Comparison of ENCODE assay signal across 8 cellular contexts in the genomic region with DNA sequence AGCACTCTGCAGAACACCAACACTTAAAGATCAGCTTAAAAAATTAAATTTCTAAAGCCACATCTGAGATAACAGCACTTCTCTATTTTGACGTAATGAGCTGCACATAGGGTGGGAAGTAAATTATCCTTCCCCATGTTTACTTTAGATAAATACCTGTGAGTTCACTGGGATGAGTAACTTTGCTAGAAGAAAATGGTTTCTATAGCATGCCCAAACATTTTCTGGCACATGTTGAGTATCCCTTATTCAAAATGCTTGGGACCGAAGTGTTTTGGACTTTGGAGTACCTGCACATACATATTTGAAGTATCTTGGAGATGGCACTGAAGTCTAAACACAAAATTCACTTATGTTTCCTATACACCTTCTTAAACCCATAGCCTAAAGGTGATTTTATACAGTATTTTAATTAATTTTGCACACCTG. TPM values are rescaled to one million over a fixed set of nuclear protein-coding genes. Genes with fewer than 3 reads are reported as not detected.
DNase-seq lines count a peak whose midpoint lies in the region; ATAC-seq and TF ChIP-seq lines count a peak whose summit lies in the region.

No MANE protein-coding gene starts in this region.

- no peaks in the 10 kb centered on the region for H3K9me3 Mint-ChIP-seq in activated CD4-positive, alpha-beta memory T cell treated with anti-CD3 and anti-CD28 coated beads for 36 hours
- no peaks in the 10 kb centered on the region for H3K9me3 Mint-ChIP-seq in activated CD4-positive, alpha-beta memory T cell treated with anti-CD3 and anti-CD28 coated beads, Interleukin-2, amount 10 ng/mL, durations not matched to agents 7 days and 5 days
- no peaks in the 10 kb centered on the region for H3K9me3 Mint-ChIP-seq in activated T-helper 1 cell treated with anti-CD3 and anti-CD28 coated beads, Interleukin-12 subunit alpha, Interleukin-12 subunit beta, Interleukin-2, Interleukin-4 antibody, amounts not matched to agents 30 ng/mL and 10 ng/mL and 1 ng/mL, durations not matched to agents 14 hours and 24 hours and 36 hours

- in situ Hi-C loops in GM13976 (cut with MboI; ENCODE audit: low sequenced_read_pairs, unreplicated experiment) = loop anchor here (25.0 kb wide), 1 partner anchor 204 kb away; no protein-coding TSS in a partner anchor

- ATAC-seq in foreskin keratinocyte (no peak), GM19467 (IDR thresholded peaks at IDR 0.05; ENCODE audit: unreplicated experiment) (no peak)

- no peak overlapping the region for H3K4me3 Mint-ChIP-seq in activated CD4-positive, alpha-beta memory T cell treated with anti-CD3 and anti-CD28 coated beads for 36 hours
- H3K4me3 Mint-ChIP-seq in activated CD4-positive, alpha-beta memory T cell treated with anti-CD3 and anti-CD28 coated beads, Interleukin-2, amount 10 ng/mL, durations not matched to agents 7 days and 5 days = no peak overlapping the region
- H3K4me3 Mint-ChIP-seq in activated T-helper 1 cell treated with anti-CD3 and anti-CD28 coated beads, Interleukin-12 subunit alpha, Interleukin-12 subunit beta, Interleukin-2, Interleukin-4 antibody, amounts not matched to agents 30 ng/mL and 10 ng/mL and 1 ng/mL, durations not matched to agents 14 hours and 24 hours and 36 hours = peak overlapping the region; percentile 11

- H3K27ac ChIP-seq in foreskin keratinocyte (peak overlapping the region; percentile 10), suprapubic skin (no peak overlapping the region)

- CTCF ChIA-PET in activated CD4-positive, alpha-beta memory T cell treated with anti-CD3 and anti-CD28 coated beads for 36 hours (lab: Charles Lee) = interaction anchor here (2.4 kb wide), 1 partner anchor 241 kb away, joined by 10 read pairs; no protein-coding TSS in a partner anchor
- CTCF ChIA-PET in activated CD4-positive, alpha-beta memory T cell treated with anti-CD3 and anti-CD28 coated beads, Interleukin-2, amount 10 ng/mL, durations not matched to agents 7 days and 5 days (lab: Charles Lee) = no interaction called here

- peaks cover 88% of the 10 kb centered on the region for H3K36me3 Mint-ChIP-seq in activated CD4-positive, alpha-beta memory T cell treated with anti-CD3 and anti-CD28 coated beads for 36 hours
- peaks cover 97% of the 10 kb centered on the region for H3K36me3 Mint-ChIP-seq in activated CD4-positive, alpha-beta memory T cell treated with anti-CD3 and anti-CD28 coated beads, Interleukin-2, amount 10 ng/mL, durations not matched to agents 7 days and 5 days (ENCODE audit: low read depth)
- peaks cover 86% of the 10 kb centered on the region for H3K36me3 Mint-ChIP-seq in activated T-helper 1 cell treated with anti-CD3 and anti-CD28 coated beads, Interleukin-12 subunit alpha, Interleukin-12 subunit beta, Interleukin-2, Interleukin-4 antibody, amounts not matched to agents 30 ng/mL and 10 ng/mL and 1 ng/mL, durations not matched to agents 14 hours and 24 hours and 36 hours (ENCODE audit: low read depth)

- TF ChIP-seq POLR2A in suprapubic skin (IDR thresholded peaks at IDR 0.05) = no peak

- H3K36me3 ChIP-seq in suprapubic skin = peaks cover 100% of the 10 kb centered on the region

- TF ChIP-seq EP300 in suprapubic skin (IDR thresholded peaks at IDR 0.05) = no peak

- H3K27ac Mint-ChIP-seq in activated CD4-positive, alpha-beta memory T cell treated with anti-CD3 and anti-CD28 coated beads for 36 hours = peak overlapping the region; percentile 51
- no peak overlapping the region for H3K27ac Mint-ChIP-seq in activated CD4-positive, alpha-beta memory T cell treated with anti-CD3 and anti-CD28 coated beads, Interleukin-2, amount 10 ng/mL, durations not matched to agents 7 days and 5 days
- no peak overlapping the region for H3K27ac Mint-ChIP-seq in activated T-helper 1 cell treated with anti-CD3 and anti-CD28 coated beads, Interleukin-12 subunit alpha, Interleukin-12 subunit beta, Interleukin-2, Interleukin-4 antibody, amounts not matched to agents 30 ng/mL and 10 ng/mL and 1 ng/mL, durations not matched to agents 14 hours and 24 hours and 36 hours

- no peak for DNase-seq in activated CD4-positive, alpha-beta memory T cell treated with anti-CD3 and anti-CD28 coated beads for 36 hours
- no peak for DNase-seq in activated CD4-positive, alpha-beta memory T cell treated with anti-CD3 and anti-CD28 coated beads, Interleukin-2, amount 10 ng/mL, durations not matched to agents 7 days and 5 days
- DNase-seq in activated T-helper 1 cell treated with anti-CD3 and anti-CD28 coated beads, Interleukin-12 subunit alpha, Interleukin-12 subunit beta, Interleukin-2, Interleukin-4 antibody, amounts not matched to agents 30 ng/mL and 10 ng/mL and 1 ng/mL, durations not matched to agents 14 hours and 24 hours and 36 hours (ENCODE audit: low spot score) = no peak
- DNase-seq in foreskin keratinocyte = peak in 1 of 2 donors; percentile 35
- DNase-seq in suprapubic skin (ENCODE audit: low spot score in 2 of 2) = no peak
- no peak for DNase-seq in NOMO-1 treated with DMSO at 0.1 percent for 48 hours (lab: John Stamatoyannopoulos, UW; ENCODE audit: unreplicated experiment)
- no peak for DNase-seq in GM13976 (ENCODE audit: low spot score)

- H3K4me1 ChIP-seq in foreskin keratinocyte (peaks cover 37% of the 10 kb centered on the region), suprapubic skin (peaks cover 90% of the 10 kb centered on the region)

- H3K4me1 Mint-ChIP-seq in activated CD4-positive, alpha-beta memory T cell treated with anti-CD3 and anti-CD28 coated beads for 36 hours (ENCODE audit: low read depth) = peaks cover 85% of the 10 kb centered on the region
- peaks cover 88% of the 10 kb centered on the region for H3K4me1 Mint-ChIP-seq in activated CD4-positive, alpha-beta memory T cell treated with anti-CD3 and anti-CD28 coated beads, Interleukin-2, amount 10 ng/mL, durations not matched to agents 7 days and 5 days
- peaks cover 81% of the 10 kb centered on the region for H3K4me1 Mint-ChIP-seq in activated T-helper 1 cell treated with anti-CD3 and anti-CD28 coated beads, Interleukin-12 subunit alpha, Interleukin-12 subunit beta, Interleukin-2, Interleukin-4 antibody, amounts not matched to agents 30 ng/mL and 10 ng/mL and 1 ng/mL, durations not matched to agents 14 hours and 24 hours and 36 hours (ENCODE audit: low read depth)

- no peak for TF ChIP-seq CTCF in foreskin keratinocyte (conservative IDR thresholded peaks at IDR 0.05)
- no peak for TF ChIP-seq CTCF in suprapubic skin (IDR thresholded peaks at IDR 0.05)
- no peak for TF ChIP-seq CTCF in GM13976 (IDR thresholded peaks at IDR 0.05; ENCODE audit: borderline replicate concordance, control extremely low read depth, extremely low read depth, insufficient read depth, missing control alignments)

- peak overlapping the region; percentile 99 for H3K4me3 ChIP-seq in suprapubic skin

- intact Hi-C loops in activated CD4-positive, alpha-beta memory T cell treated with anti-CD3 and anti-CD28 coated beads for 36 hours (cut with micrococcal nuclease) = no loop called here
- intact Hi-C loops in activated T-helper 1 cell treated with anti-CD3 and anti-CD28 coated beads, Interleukin-12 subunit alpha, Interleukin-12 subunit beta, Interleukin-2, Interleukin-4 antibody, amounts not matched to agents 30 ng/mL and 10 ng/mL and 1 ng/mL, durations not matched to agents 14 hours and 24 hours and 36 hours (cut with micrococcal nuclease) = no loop called here

- 41% methylated on average over 2 of the region's 2 CpGs for WGBS in suprapubic skin

- H3K27me3 Mint-ChIP-seq in activated CD4-positive, alpha-beta memory T cell treated with anti-CD3 and anti-CD28 coated beads for 36 hours = peaks cover under 1% of the 10 kb centered on the region
- no peaks in the 10 kb centered on the region for H3K27me3 Mint-ChIP-seq in activated CD4-positive, alpha-beta memory T cell treated with anti-CD3 and anti-CD28 coated beads, Interleukin-2, amount 10 ng/mL, durations not matched to agents 7 days and 5 days
- H3K27me3 Mint-ChIP-seq in activated T-helper 1 cell treated with anti-CD3 and anti-CD28 coated beads, Interleukin-12 subunit alpha, Interleukin-12 subunit beta, Interleukin-2, Interleukin-4 antibody, amounts not matched to agents 30 ng/mL and 10 ng/mL and 1 ng/mL, durations not matched to agents 14 hours and 24 hours and 36 hours (ENCODE audit: insufficient read depth) = no peaks in the 10 kb centered on the region

- H3K27me3 ChIP-seq in foreskin keratinocyte = no peaks in the 10 kb centered on the region
- H3K27me3 ChIP-seq in suprapubic skin = no peaks in the 10 kb centered on the region

- no peaks in the 10 kb centered on the region for H3K9me3 ChIP-seq in suprapubic skin

- POLR2A ChIA-PET in activated CD4-positive, alpha-beta memory T cell treated with anti-CD3 and anti-CD28 coated beads for 36 hours (lab: Charles Lee) = interaction anchor here (1.7 kb wide), 1 partner anchor 9 kb away, joined by 11 read pairs; no protein-coding TSS in a partner anchor
- POLR2A ChIA-PET in activated CD4-positive, alpha-beta memory T cell treated with anti-CD3 and anti-CD28 coated beads, Interleukin-2, amount 10 ng/mL, durations not matched to agents 7 days and 5 days (lab: Charles Lee) = interaction anchor here (0.9 to 2.0 kb wide), 4 partner anchors 10 to 151 kb away, joined by 3 to 5 read pairs (median 4); no protein-coding TSS in a partner anchor

RNA-seq across cellular contexts. Expression of a gene that starts 6.6 kb away (rescaled TPM):
- total RNA-seq in activated CD4-positive, alpha-beta memory T cell treated with anti-CD3 and anti-CD28 coated beads for 36 hours = 100 to 1,000 TPM; 173 to 187 TPM
- total RNA-seq in activated CD4-positive, alpha-beta memory T cell treated with anti-CD3 and anti-CD28 coated beads, Interleukin-2, amount 10 ng/mL, durations not matched to agents 7 days and 5 days = 100 to 1,000 TPM; 265 to 267 TPM
- 157 and 161 TPM in 2 replicates for total RNA-seq in activated T-helper 1 cell treated with anti-CD3 and anti-CD28 coated beads, Interleukin-12 subunit alpha, Interleukin-12 subunit beta, Interleukin-2, Interleukin-4 antibody, amounts not matched to agents 30 ng/mL and 10 ng/mL and 1 ng/mL, durations not matched to agents 14 hours and 24 hours and 36 hours
- total RNA-seq in foreskin keratinocyte (385 and 423 TPM in 2 replicates), suprapubic skin (1,000 to 10,000 TPM in 1 of 4 donors, 100 to 1,000 TPM in 3; 632 to 1,386 (median 819) TPM)
- 74.9 and 102 TPM in 2 replicates for polyA plus RNA-seq in foreskin keratinocyte
